In the genomic region with DNA sequence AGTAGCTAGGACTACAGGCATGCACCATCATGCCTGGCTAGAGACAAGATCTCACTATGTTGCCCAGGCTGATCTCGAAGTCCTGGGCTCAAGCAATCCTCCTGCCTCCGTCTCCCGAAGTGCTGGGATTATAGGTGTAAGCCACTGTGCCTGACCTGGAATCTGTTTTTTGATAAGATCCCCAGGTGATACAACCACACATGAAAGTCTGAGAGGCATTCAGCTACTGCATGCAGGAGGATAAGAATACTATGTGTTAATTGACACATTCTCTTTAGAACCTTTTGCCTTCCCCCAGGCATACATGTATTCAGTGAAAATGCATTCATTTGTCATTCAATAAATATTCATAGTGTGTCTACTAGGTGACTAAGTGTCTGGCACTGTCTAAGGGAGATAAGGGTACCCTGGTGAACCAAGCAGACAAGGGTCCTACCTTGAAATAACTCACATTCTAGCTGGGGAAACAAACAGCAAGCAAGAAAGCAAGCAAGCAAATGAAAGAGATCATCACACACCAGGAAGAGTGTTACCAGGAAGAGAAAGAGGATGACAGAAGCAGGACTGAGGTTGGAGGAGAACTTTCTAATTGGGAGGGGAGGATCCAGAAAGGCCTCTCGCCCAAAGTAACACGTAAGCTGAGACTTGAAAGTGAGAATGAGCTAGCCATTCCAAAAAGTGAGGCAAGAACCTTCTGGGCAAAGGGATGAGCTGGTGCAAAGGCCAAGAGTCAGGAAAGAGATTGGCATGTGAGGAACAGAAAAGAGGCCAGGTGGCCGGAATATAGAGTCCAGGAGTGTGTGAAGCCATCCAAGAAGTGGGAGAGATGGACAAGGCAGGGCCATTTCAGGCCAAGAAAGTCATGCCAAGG, we compare ENCODE assay signal across 20 cellular contexts. TPM values are rescaled to one million over a fixed set of nuclear protein-coding genes. Genes with fewer than 3 reads are reported as not detected.
DNase-seq lines count a peak whose midpoint lies in the region; ATAC-seq, FAIRE-seq and TF ChIP-seq lines count a peak whose summit lies in the region.
"Had no signal": no experiment of that assay in that cellular context is flagged by ENCODE, and none has a peak within 500 bp of the region (broad histone marks: within the 10 kb centered on the region; RNA-seq: fewer than 3 reads in every experiment).

No MANE protein-coding gene starts in this region.

- CTCF ChIA-PET in A549 (lab: Yijun Ruan, JAX): interaction anchor here (1.2 to 2.6 kb wide), 2 partner anchors 94 to 145 kb away, joined by 4 to 8 read pairs; partner anchors contain the start of gene SIRT5

- no peak overlapping the region for H2AFZ ChIP-seq in Loucy (ENCODE audit: low read length)

- peak overlapping the region; percentile 28 for H3K9ac ChIP-seq in Loucy (ENCODE audit: low read depth, low read length, poor library complexity, severe bottlenecking)

- in situ Hi-C loops in brain microvascular endothelial cell (cut with HindIII; ENCODE audit: low pct_ligation_motif_present, low sequenced_read_pairs): no loop called here

- H3K4me2 ChIP-seq in A549 (peak overlapping the region; percentile 41), Loucy (ENCODE audit: low read depth, low read length, poor library complexity, severe bottlenecking) (peak overlapping the region; percentile 47)

- no peak overlapping the region for H3K4me3 Mint-ChIP-seq in T-helper 17 cell
- H3K4me3 Mint-ChIP-seq: T-helper 1 cell treated with Interleukin-12 subunit alpha and Interleukin-12 subunit beta and Interleukin-4 antibody, amounts not matched to agents 30 μg/mL and 1 μg/mL, for 36 hours had no signal

- TF ChIP-seq RAD21 in A549 (conservative IDR thresholded peaks at IDR 0.05 in 1 of 2, IDR thresholded peaks at IDR 0.05 in 1 of 2): no peak

- H3K4me3 ChIP-seq in A549 (no peak overlapping the region), Loucy (ENCODE audit: low read length, poor library complexity, severe bottlenecking) (peak overlapping the region; percentile 21), brain microvascular endothelial cell (ENCODE audit: low read depth, low read length) (no peak overlapping the region)
- H3K4me3 ChIP-seq: ovary, Peyer's patch, spleen had no signal

- TF ChIP-seq POLR2A in A549 (IDR thresholded peaks at IDR 0.05; ENCODE audit: low read length): no peak

- WGBS in A549 (ENCODE audit: missing lambda C conversion rate): 86% methylated on average over 6 of the region's 6 CpGs

- POLR2A ChIA-PET in A549 (lab: Yijun Ruan, JAX): interaction anchor here (1.0 kb wide), 1 partner anchor 94 kb away, joined by 4 read pairs; the partner anchor contains the start of gene SIRT5

- FAIRE-seq in A549 (lab: Jason Lieb, UNC): no peak

- DNase-seq in A549 (ENCODE audit: low read depth in 1 of 2, low spot score in 1 of 2) (peak in 1 of 2 experiments; percentile 48), brain microvascular endothelial cell (peak; percentile 47), left lobe of liver (ENCODE audit: low spot score) (peak; percentile 70), T-helper 17 cell (no peak), hypothalamus (lab: John Stamatoyannopoulos, UW) (no peak)
- DNase-seq in activated T-cell treated with anti-CD3 and anti-CD28 coated beads, Interleukin-2, amount 50 U/mL, for 1 hour: no peak
- DNase-seq: activated CD4-positive, CD25-positive, alpha-beta regulatory T cell treated with anti-CD3 and anti-CD28 coated beads, Interleukin-2, amount 50 U/mL, for 72 hours; activated T-cell treated with anti-CD3 and anti-CD28 coated beads, Interleukin-2, amount 50 U/mL, for 48 hours; aorta; foreskin melanocyte; GOT3; KBM-7; NCI-H146; NCI-H524; ovary; Peyer's patch; spleen had no signal

- peaks cover 40% of the 10 kb centered on the region for H3K27me3 Mint-ChIP-seq in T-helper 17 cell

- H3K9me3 ChIP-seq in A549 (no peaks in the 10 kb centered on the region), Loucy (ENCODE audit: insufficient read depth, low read depth, low read length) (no peaks in the 10 kb centered on the region), T-helper 17 cell (ENCODE audit: control insufficient read depth, low read length, poor library complexity, severe bottlenecking) (no peaks in the 10 kb centered on the region)
- H3K9me3 ChIP-seq: ovary, Peyer's patch, spleen had no signal

- H3K9me2 ChIP-seq in Loucy (replicated peaks; ENCODE audit: low read depth, low read length): no peaks in the 10 kb centered on the region

- ATAC-seq in A549 (peak in 1 of 2 experiments; percentile 81; a peak in 3 of 6 replicates), left lobe of liver (peak; percentile 54), T-helper 17 cell (no peak), HG02678 (IDR thresholded peaks at IDR 0.05; ENCODE audit: unreplicated experiment) (no peak)

- peaks cover 72% of the 10 kb centered on the region for H3K79me2 ChIP-seq in Loucy (ENCODE audit: insufficient read depth, low read length)

- peaks cover 16% of the 10 kb centered on the region for H3K4me1 Mint-ChIP-seq in T-helper 17 cell

- H3K4me1 ChIP-seq in A549 (peaks cover 34% of the 10 kb centered on the region), Loucy (ENCODE audit: insufficient read depth, low read length, poor library complexity, severe bottlenecking) (peaks cover 74% of the 10 kb centered on the region)

- H3K27me3 ChIP-seq in Loucy (ENCODE audit: insufficient read depth, low read length, poor library complexity, severe bottlenecking) (no peaks in the 10 kb centered on the region), brain microvascular endothelial cell (replicated peaks) (no peaks in the 10 kb centered on the region)
- H3K27me3 ChIP-seq: ovary, Peyer's patch, spleen had no signal

- H3K36me3 ChIP-seq in Loucy (ENCODE audit: insufficient read depth, low read length): 0 out of 2 replicates have a peak, but pooled peaks cover 2% of the 10 kb centered on the region
- H3K36me3 ChIP-seq in brain microvascular endothelial cell (replicated peaks): no peaks in the 10 kb centered on the region
- H3K36me3 ChIP-seq: ovary, Peyer's patch had no signal

- H3K36me3 Mint-ChIP-seq in T-helper 17 cell (ENCODE audit: low read depth): peaks cover 3% of the 10 kb centered on the region

- no peaks in the 10 kb centered on the region for H4K20me1 ChIP-seq in Loucy (ENCODE audit: insufficient read depth, low read length, poor library complexity, severe bottlenecking)

- H3K27ac ChIP-seq in A549 (peak overlapping the region; percentile 35 to 67; a peak in 4 of 6 replicates), brain microvascular endothelial cell (peak overlapping the region; percentile 24)
- H3K27ac ChIP-seq: ovary, Peyer's patch had no signal

- no peak for TF ChIP-seq CTCF in A549 (IDR thresholded peaks at IDR 0.05)
- TF ChIP-seq CTCF in Loucy (conservative IDR thresholded peaks at IDR 0.05; ENCODE audit: low read length): no peak
- TF ChIP-seq CTCF in brain microvascular endothelial cell (IDR thresholded peaks at IDR 0.05; ENCODE audit: low read depth, low read length, missing control alignments): no peak

- no peaks in the 10 kb centered on the region for H3F3A ChIP-seq in Loucy (ENCODE audit: low read depth)

- no peak overlapping the region for H3K27ac Mint-ChIP-seq in T-helper 17 cell
- H3K27ac Mint-ChIP-seq: T-helper 1 cell treated with Interleukin-12 subunit alpha and Interleukin-12 subunit beta and Interleukin-4 antibody, amounts not matched to agents 30 μg/mL and 1 μg/mL, for 36 hours had no signal

- TF ChIP-seq EP300 in A549 (IDR thresholded peaks at IDR 0.05): no peak

TF ChIP-seq in A549, 52 proteins besides CTCF, POLR2A, EP300 and RAD21:
- TF ChIP-seq FOSL2 (IDR thresholded peaks at IDR 0.05): no peak
- peak; percentile 56 for TF ChIP-seq FOSL2 (CRISPR knock-in tag; IDR thresholded peaks at IDR 0.05)
- TF ChIP-seq GATA3 (IDR thresholded peaks at IDR 0.05; ENCODE audit: borderline replicate concordance): peak; percentile 39; the same call in 1 of the 2 replicates
- TF ChIP-seq, protein P1, sequence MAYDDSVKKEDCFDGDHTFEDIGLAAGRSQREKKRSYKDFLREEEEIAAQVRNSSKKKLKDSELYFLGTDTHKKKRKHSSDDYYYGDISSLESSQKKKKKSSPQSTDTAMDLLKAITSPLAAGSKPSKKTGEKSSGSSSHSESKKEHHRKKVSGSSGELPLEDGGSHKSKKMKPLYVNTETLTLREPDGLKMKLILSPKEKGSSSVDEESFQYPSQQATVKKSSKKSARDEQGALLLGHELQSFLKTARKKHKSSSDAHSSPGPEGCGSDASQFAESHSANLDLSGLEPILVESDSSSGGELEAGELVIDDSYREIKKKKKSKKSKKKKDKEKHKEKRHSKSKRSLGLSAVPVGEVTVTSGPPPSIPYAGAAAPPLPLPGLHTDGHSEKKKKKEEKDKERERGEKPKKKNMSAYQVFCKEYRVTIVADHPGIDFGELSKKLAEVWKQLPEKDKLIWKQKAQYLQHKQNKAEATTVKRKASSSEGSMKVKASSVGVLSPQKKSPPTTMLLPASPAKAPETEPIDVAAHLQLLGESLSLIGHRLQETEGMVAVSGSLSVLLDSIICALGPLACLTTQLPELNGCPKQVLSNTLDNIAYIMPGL (CRISPR knock-in tag; IDR thresholded peaks at IDR 0.05; ENCODE audit: borderline replicate concordance): no peak

RNA-seq across cellular contexts. Expression of gene GFOD1, which starts 6.5 kb away (rescaled TPM):
- 2.7 and 3.0 TPM in 2 replicates for polyA plus RNA-seq in A549 (2011; rRNA removed)
- polyA plus RNA-seq in A549 (2012; cell fraction: cytosol; rRNA removed): 1.9 and 2.5 TPM in 2 replicates
- 3.1 and 3.9 TPM in 2 replicates for polyA plus RNA-seq in A549 (2012; cell fraction: nucleus; rRNA removed)
- 3.1 to 4.0 TPM (median 3.5 TPM) in 3 replicates for polyA plus RNA-seq in A549 (2017; fragmentation: RNase III; extraction: RNeasy Plus Mini Kit Qiagen cat#74134 plus additional on column Dnase treatment)
- 6.0 and 6.3 TPM in 2 replicates for polyA minus RNA-seq in A549 (2011; rRNA and poly(A)+ RNA removed)
- 9.6 TPM for total RNA-seq in left lobe of liver
- total RNA-seq in T-helper 17 cell: 1 to 10 TPM; 1.4 to 3.1 TPM

Comparison
In these comparisons a context has a peak if more than half of its experiments do, and no peak if none do; other contexts are left out.
1. DNase-seq: peak in brain microvascular endothelial cell (single experiment) and left lobe of liver (single experiment); none in T-helper 17 cell (0 of 3), activated T-cell treated with anti-CD3 and anti-CD28 coated beads, Interleukin-2, amount 50 U/mL, for 1 hour (single experiment) and hypothalamus (0 of 51).